ENCODE assay signal across 18 cellular contexts in genomic region chr2:113686537-113686936, GRCh38. TPM values are rescaled to one million over a fixed set of nuclear protein-coding genes. Genes with fewer than 3 reads are reported as not detected.
DNase-seq lines count a peak whose midpoint lies in the region; ATAC-seq and TF ChIP-seq lines count a peak whose summit lies in the region.
"Had no signal": no experiment of that assay in that cellular context is flagged by ENCODE, and none has a peak within 500 bp of the region (broad histone marks: within the 10 kb centered on the region; RNA-seq: fewer than 3 reads in every experiment).

No MANE protein-coding gene starts in this region.

- H3K79me2 ChIP-seq in osteoblast (ENCODE audit: insufficient read depth, low read length) = no peaks in the 10 kb centered on the region

- H3K36me3 ChIP-seq in Panc1 (ENCODE audit: control insufficient read depth, insufficient read depth, low read length) (no peaks in the 10 kb centered on the region), osteoblast (ENCODE audit: insufficient read depth, low read length) (no peaks in the 10 kb centered on the region)
- H3K36me3 ChIP-seq: BLaER1 treated with 17β-estradiol and CSF1 and Interleukin-3, amounts not matched to agents 10 nM and 100 nM had no signal

- in situ Hi-C loops in Panc1 (cut with HindIII; ENCODE audit: low pct_unique_long_range_greater_than_20kb, low sequenced_read_pairs) = no loop called here

- DNase-seq in HS-5 (ENCODE audit: low read depth) = peak; percentile 2
- DNase-seq in Panc1 (ENCODE audit: low read depth, low spot score) = no peak
- peak; percentile 67 for DNase-seq in epithelial cell of esophagus (ENCODE audit: low read depth)
- peak; percentile 25 for DNase-seq in renal cortical epithelial cell (ENCODE audit: low read depth)
- no peak for DNase-seq in osteoblast (ENCODE audit: insufficient read length, low spot score, missing footprints)
- no peak for DNase-seq in Kasumi-1 (lab: John Stamatoyannopoulos, UW)
- DNase-seq in cerebellar cortex (ENCODE audit: low spot score) = no peak
- DNase-seq: CD8-positive, alpha-beta memory T cell; DMS53; Karpas-422; MV-4-11; NCI-H1694 treated with DMSO at 0.1 percent for 48 hours; NCI-H510A; NCI-H748 treated with DMSO at 0.1 percent for 48 hours; NK-92 treated with Interleukin-12 subunit alpha and Interleukin-12 subunit beta, amount 100 ng/mL, for 24 hours; RPMI8226; SIG-M5 had no signal

- no TSS peak for BruUV-seq in Panc1 (replicated peaks; lab: Mats Ljungman, UMichigan)

- no peak for TF ChIP-seq CTCF in Panc1 (IDR thresholded peaks at IDR 0.05)
- TF ChIP-seq CTCF in epithelial cell of esophagus (IDR thresholded peaks at IDR 0.05; ENCODE audit: insufficient read depth, low read depth, low read length, missing control alignments) = no peak
- no peak for TF ChIP-seq CTCF in osteoblast (IDR thresholded peaks at IDR 0.05; ENCODE audit: extremely low read depth, low read depth, low read length)

- no peaks in the 10 kb centered on the region for H4K20me1 ChIP-seq in osteoblast (ENCODE audit: insufficient read depth, low read length)
- H4K20me1 ChIP-seq: BLaER1 treated with 17β-estradiol and CSF1 and Interleukin-3, amounts not matched to agents 10 nM and 100 nM had no signal

- H3K4me2 ChIP-seq in osteoblast (ENCODE audit: insufficient read depth, low read length) = no peak overlapping the region
- H3K4me2 ChIP-seq: BLaER1 treated with 17β-estradiol and CSF1 and Interleukin-3, amounts not matched to agents 10 nM and 100 nM had no signal

- POLR2A ChIA-PET in Panc1 (lab: Charles Lee) = no interaction called here

- no peak overlapping the region for H2AFZ ChIP-seq in osteoblast (ENCODE audit: low read length)

- no peak overlapping the region for H3K4me3 ChIP-seq in Panc1 (ENCODE audit: low read depth in 2 of 2, low read length in 2 of 2)
- H3K4me3 ChIP-seq in epithelial cell of esophagus (ENCODE audit: low read length) = no peak overlapping the region
- no peak overlapping the region for H3K4me3 ChIP-seq in osteoblast (ENCODE audit: insufficient read depth, low read length)
- H3K4me3 ChIP-seq: BLaER1 treated with 17β-estradiol and CSF1 and Interleukin-3, amounts not matched to agents 10 nM and 100 nM had no signal

- CTCF ChIA-PET in Panc1 (lab: Charles Lee) = no interaction called here

- no peak overlapping the region for H3K27ac ChIP-seq in Panc1 (ENCODE audit: low read length)
- no peak overlapping the region for H3K27ac ChIP-seq in osteoblast (ENCODE audit: low read depth, low read length)
- H3K27ac ChIP-seq: BLaER1 treated with 17β-estradiol and CSF1 and Interleukin-3, amounts not matched to agents 10 nM and 100 nM had no signal

- peak; percentile 72; the same call in 1 of the 2 replicates for ATAC-seq in Panc1

- no peaks in the 10 kb centered on the region for H3K9me3 ChIP-seq in Panc1 (ENCODE audit: control insufficient read depth, insufficient read depth, low read depth, low read length)
- H3K9me3 ChIP-seq in osteoblast (ENCODE audit: low read depth, low read length) = no peaks in the 10 kb centered on the region

- H3K4me1 ChIP-seq in Panc1 (ENCODE audit: control insufficient read depth, insufficient read depth, low read length) (no peaks in the 10 kb centered on the region), osteoblast (ENCODE audit: insufficient read depth, low read length) (no peaks in the 10 kb centered on the region)

- H3K27me3 ChIP-seq in Panc1 (ENCODE audit: control insufficient read depth, insufficient read depth, low read length) (no peaks in the 10 kb centered on the region), osteoblast (ENCODE audit: insufficient read depth, low read length) (no peaks in the 10 kb centered on the region)
- H3K27me3 ChIP-seq: BLaER1 treated with 17β-estradiol and CSF1 and Interleukin-3, amounts not matched to agents 10 nM and 100 nM had no signal

- intact Hi-C loops in Panc1 (cut with micrococcal nuclease; ENCODE audit: unreplicated experiment) = no loop called here

RNA-seq across cellular contexts. Expression of gene RABL2A, which starts 59.5 kb away (rescaled TPM):
- total RNA-seq in Panc1 (2021; ENCODE audit: unreplicated experiment) (21.4 TPM), renal cortical epithelial cell (3.5 and 21.3 TPM in 2 replicates), osteoblast (9.4 and 20.3 TPM in 2 replicates)
- polyA plus RNA-seq in Panc1 (2012; ENCODE audit: insufficient read length) = 19.8 TPM

Comparison
In these comparisons a context has a peak if more than half of its experiments do, and no peak if none do; other contexts are left out.
1. DNase-seq: peak in HS-5 (single experiment), epithelial cell of esophagus (single experiment) and renal cortical epithelial cell (single experiment); none in Panc1 (single experiment), osteoblast (single experiment), Kasumi-1 (0 of 2) and cerebellar cortex (single experiment).